ENCODE assay signal across 30 cellular contexts in the genomic region with DNA sequence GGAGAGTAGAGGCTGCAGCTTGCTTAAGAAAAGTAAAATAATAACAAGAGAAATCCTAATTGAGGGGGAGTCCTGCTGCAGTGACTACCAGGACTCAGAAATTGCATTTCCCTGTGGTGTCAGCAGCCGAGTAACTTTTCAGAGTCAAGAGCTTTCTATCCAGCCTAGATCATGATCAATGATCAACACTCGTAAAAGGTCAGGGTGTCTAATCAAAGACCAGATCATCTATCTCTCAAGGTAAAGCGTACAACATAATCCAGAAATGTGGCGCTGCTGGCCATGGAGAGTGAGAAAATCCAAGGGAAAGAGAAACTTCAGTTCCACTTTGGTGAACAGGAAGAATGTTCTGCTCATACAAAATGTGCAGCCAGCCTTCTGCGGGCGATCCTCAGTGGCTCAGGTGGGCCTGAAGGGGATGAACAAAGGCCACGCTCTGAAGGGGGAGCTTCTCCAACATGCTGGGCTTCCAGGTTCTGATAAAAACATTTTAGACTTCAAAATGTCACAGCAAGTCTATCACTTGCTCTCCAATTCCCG.
DNase-seq lines count a peak whose midpoint lies in the region; ATAC-seq, FAIRE-seq and TF ChIP-seq lines count a peak whose summit lies in the region.
"Had no signal": no experiment of that assay in that cellular context is flagged by ENCODE, and none has a peak within 500 bp of the region (broad histone marks: within the 10 kb centered on the region; RNA-seq: fewer than 3 reads in every experiment).

No MANE protein-coding gene starts in this region.

- ATAC-seq in IMR-90 (ENCODE audit: low read depth) (no peak), right lobe of liver (no peak), T-cell (replicated peaks in 1 of 4) (no peak)
- ATAC-seq in CD4-positive, alpha-beta T cell (ENCODE audit: poor library complexity) = no peak
- ATAC-seq: gastroesophageal sphincter; mucosa of descending colon; natural killer cell treated with Interleukin-12 subunit alpha and Interleukin-12 subunit beta and Interleukin-15 and Interleukin-18, amount 100 ng/mL, for 72 hours; stimulated activated naive CD8-positive, alpha-beta T cell treated with anti-CD3 and anti-CD28 coated beads, Interleukin-15, amount 100 ng/mL, for 72 hours had no signal

- H3K27me3 Mint-ChIP-seq in CD4-positive, alpha-beta T cell = peaks cover 52% of the 10 kb centered on the region
- peaks cover 33 to 40% of the 10 kb centered on the region in 2 donors for H3K27me3 Mint-ChIP-seq in T-cell

- no peak overlapping the region for H3K4ac ChIP-seq in IMR-90 (ENCODE audit: low read depth, low read length)

- no peak for TF ChIP-seq POLR2A in IMR-90 (IDR thresholded peaks at IDR 0.05; ENCODE audit: low read depth, low read length)
- TF ChIP-seq POLR2A in right lobe of liver (IDR thresholded peaks at IDR 0.05) = no peak
- no peak for TF ChIP-seq POLR2A in spleen (IDR thresholded peaks at IDR 0.05)
- TF ChIP-seq POLR2A in GM12892 (IDR thresholded peaks at IDR 0.05; ENCODE audit: low read depth, low read length) = no peak

- H3K27me3 ChIP-seq in IMR-90 (ENCODE audit: control insufficient read depth, insufficient read depth, low read length) (peaks cover 2% of the 10 kb centered on the region; the same call in 1 of the 2 replicates), dorsolateral prefrontal cortex (peaks cover 0 to 72% (median 17%) of the 10 kb centered on the region in 45 donors), right lobe of liver (no peaks in the 10 kb centered on the region), spleen (replicated peaks in 1 of 7) (peaks cover 0 to 33% (median 5%) of the 10 kb centered on the region in 7 donors)
- H3K27me3 ChIP-seq in CD4-positive, alpha-beta T cell (ENCODE audit: control insufficient read depth, insufficient read depth, low read length) = peaks cover 22% of the 10 kb centered on the region
- H3K27me3 ChIP-seq: BLaER1, upper lobe of left lung had no signal

- no peaks in the 10 kb centered on the region for H3K79me1 ChIP-seq in IMR-90 (ENCODE audit: low read depth in 1 of 2, low read length in 2 of 2)

- POLR2A ChIA-PET in IMR-90 (lab: Charles Lee; ENCODE audit: unreplicated experiment) (no interaction called here), T-cell (lab: Charles Lee) (no interaction called here)
- POLR2A ChIA-PET in CD4-positive, alpha-beta T cell (lab: Charles Lee) = no interaction called here

- no peak overlapping the region for H2AK5ac ChIP-seq in IMR-90 (ENCODE audit: low read depth, low read length)

- H4K20me1 ChIP-seq in IMR-90 (ENCODE audit: insufficient read depth, low read length) = no peaks in the 10 kb centered on the region
- H4K20me1 ChIP-seq: BLaER1 had no signal

- no peak for TF ChIP-seq CTCF in IMR-90 (conservative IDR thresholded peaks at IDR 0.05; ENCODE audit: low read depth, low read length)
- no peak for TF ChIP-seq CTCF in dorsolateral prefrontal cortex (IDR thresholded peaks at IDR 0.05 in 54 of 56, conservative IDR thresholded peaks at IDR 0.05 in 2 of 56; ENCODE audit: low read depth in 1 of 56, partially characterized antibody in 56 of 56)
- TF ChIP-seq CTCF in right lobe of liver (IDR thresholded peaks at IDR 0.05) = no peak
- TF ChIP-seq CTCF in spleen (IDR thresholded peaks at IDR 0.05 in 8 of 11, conservative IDR thresholded peaks at IDR 0.05 in 3 of 11) = no peak
- no peak for TF ChIP-seq CTCF in CD4-positive, alpha-beta T cell (IDR thresholded peaks at IDR 0.05)

- no peaks in the 10 kb centered on the region for H3K9me3 ChIP-seq in IMR-90 (ENCODE audit: control insufficient read depth, insufficient read depth, low read length)
- H3K9me3 ChIP-seq in right lobe of liver = no peaks in the 10 kb centered on the region
- no peaks in the 10 kb centered on the region for H3K9me3 ChIP-seq in spleen
- H3K9me3 ChIP-seq in CD4-positive, alpha-beta T cell (ENCODE audit: control insufficient read depth, low read length) = no peaks in the 10 kb centered on the region
- H3K9me3 ChIP-seq: breast epithelium, colonic mucosa, gastroesophageal sphincter, mucosa of descending colon, upper lobe of left lung had no signal

- no peak overlapping the region for H2BK20ac ChIP-seq in IMR-90 (ENCODE audit: low read depth, low read length)

- WGBS in IMR-90 (ENCODE audit: extremely low coverage in 2 of 2, insufficient read length in 1 of 2), 2 experiments = 94% methylated on average over 2 of the region's 8 CpGs; no CpG with 5 or more reads in 1 of the 2 experiments
- whole genome bisulfite sequencing in right lobe of liver (ENCODE audit: insufficient coverage, low coverage, low lambda C conversion rate, missing lambda C conversion rate) = 44% methylated on average over 7 of the region's 8 CpGs
- 55 to 73% (median 67%) methylated on average over 8 of the region's 8 CpGs for WGBS in spleen, 5 donors

- no peaks in the 10 kb centered on the region for H3K36me3 ChIP-seq in IMR-90 (ENCODE audit: control insufficient read depth, insufficient read depth, low read length)
- H3K36me3 ChIP-seq in right lobe of liver = no peaks in the 10 kb centered on the region
- H3K36me3 ChIP-seq in spleen = no peaks in the 10 kb centered on the region
- H3K36me3 ChIP-seq: BLaER1, breast epithelium, colonic mucosa, gastroesophageal sphincter, upper lobe of left lung had no signal

- H3K4me2 ChIP-seq in IMR-90 (ENCODE audit: low read depth, low read length) = no peak overlapping the region
- H3K4me2 ChIP-seq: BLaER1 had no signal

- H3K27ac Mint-ChIP-seq in CD4-positive, alpha-beta T cell = no peak overlapping the region
- H3K27ac Mint-ChIP-seq in T-cell = no peak overlapping the region
- H3K27ac Mint-ChIP-seq: activated CD4-positive, alpha-beta memory T cell treated with anti-CD3 and anti-CD28 coated beads for 36 hours; activated naive CD4-positive, alpha-beta T cell treated with anti-CD3 and anti-CD28 coated beads, Interleukin-2, amount 50 U/mL, for 24 hours; activated T-helper 2 cell treated with anti-CD3 and anti-CD28 coated beads, Interferon-gamma antibody, Interleukin-2, Interleukin-4, amounts not matched to agents 10 μg/mL and 5 μg/mL and 100 μg/mL, durations not matched to agents 14 hours and 24 hours and 36 hours; endodermal cell; natural killer cell treated with Interleukin-12 subunit alpha and Interleukin-12 subunit beta and Interleukin-15 and Interleukin-18, amount 100 ng/mL, for 72 hours; stimulated activated naive CD8-positive, alpha-beta T cell treated with anti-CD3 and anti-CD28 coated beads, Interleukin-15, amount 100 ng/mL, for 72 hours had no signal

- no peak overlapping the region for H3K14ac ChIP-seq in IMR-90 (replicated peaks; ENCODE audit: low read depth, low read length)

- no peak overlapping the region for H2BK5ac ChIP-seq in IMR-90 (ENCODE audit: low read depth, low read length, poor library complexity, severe bottlenecking)

- H4K5ac ChIP-seq in IMR-90 (ENCODE audit: low read depth, low read length) = no peak overlapping the region

- no peak overlapping the region for H3K23ac ChIP-seq in IMR-90 (ENCODE audit: low read depth, low read length)

- no peak overlapping the region for H3K9ac ChIP-seq in IMR-90 (ENCODE audit: low read depth, low read length)
- H3K9ac ChIP-seq: BLaER1 had no signal

- H2BK120ac ChIP-seq in IMR-90 (ENCODE audit: low read depth, low read length) = no peak overlapping the region

- DNase-seq in IMR-90 = no peak
- DNase-seq in dorsolateral prefrontal cortex = no peak
- DNase-seq in right lobe of liver = no peak
- no peak for DNase-seq in spleen
- no peak for DNase-seq in GM12892 (ENCODE audit: insufficient read length)
- DNase-seq in CD4-positive, alpha-beta T cell = no peak
- DNase-seq in SKM-1 (lab: John Stamatoyannopoulos, UW; ENCODE audit: unreplicated experiment) = no peak
- no peak for DNase-seq in T-cell
- DNase-seq: activated CD4-positive, alpha-beta memory T cell treated with anti-CD3 and anti-CD28 coated beads for 36 hours; activated CD4-positive, CD25-positive, alpha-beta regulatory T cell treated with anti-CD3 and anti-CD28 coated beads, Interleukin-2, amount 50 U/mL, for 72 hours; colonic mucosa; COR-L47; DMS53; endodermal cell; mucosa of descending colon; NCI-H1092; NCI-H2029; NCI-H524 treated with DMSO at 0.1 percent for 48 hours; stimulated activated naive CD8-positive, alpha-beta T cell treated with anti-CD3 and anti-CD28 coated beads, Interleukin-15, amount 100 ng/mL, for 72 hours; T-helper 2 cell; upper lobe of left lung had no signal

- H2AK9ac ChIP-seq in IMR-90 (replicated peaks; ENCODE audit: low read depth, low read length, poor library complexity) = no peak overlapping the region

- intact Hi-C loops in IMR-90 (cut with micrococcal nuclease) = no loop called here
- intact Hi-C loops in dorsolateral prefrontal cortex (cut with DNase I) = no loop called here
- intact Hi-C loops in right lobe of liver (cut with DNase I) = no loop called here
- intact Hi-C loops in spleen (cut with DNase I; ENCODE audit: low total_unique reads) = no loop called here
- intact Hi-C loops in CD4-positive, alpha-beta T cell (cut with DNase I, micrococcal nuclease) = loop anchor here in 1 of 2 experiments (5.0 kb wide), 1 partner anchor 63 kb away; no protein-coding TSS in a partner anchor

- in situ Hi-C loops in IMR-90 (cut with MboI; ENCODE audit: low sequenced_read_pairs) = no loop called here

- CTCF ChIA-PET in IMR-90 (lab: Yijun Ruan, JAX) (no interaction called here), T-cell (lab: Charles Lee) (no interaction called here)
- CTCF ChIA-PET in CD4-positive, alpha-beta T cell (lab: Charles Lee) = no interaction called here

- peaks cover 8% of the 10 kb centered on the region for H3K4me1 Mint-ChIP-seq in CD4-positive, alpha-beta T cell (ENCODE audit: low read depth)
- H3K4me1 Mint-ChIP-seq in T-cell = peaks cover 0 to 6% (median 5%) of the 10 kb centered on the region in 3 donors
- H3K4me1 Mint-ChIP-seq: stimulated activated naive CD8-positive, alpha-beta T cell treated with anti-CD3 and anti-CD28 coated beads, Interleukin-15, amount 100 ng/mL, for 72 hours had no signal

- H3K18ac ChIP-seq in IMR-90 (ENCODE audit: low read depth, low read length) = no peak overlapping the region

- H3K4me1 ChIP-seq in IMR-90 (ENCODE audit: control insufficient read depth, insufficient read depth, low read length) = peaks cover 2% of the 10 kb centered on the region; the same call in 1 of the 2 replicates
- H3K4me1 ChIP-seq in right lobe of liver = no peaks in the 10 kb centered on the region
- H3K4me1 ChIP-seq in spleen = peaks cover 0 to 37% (median 7%) of the 10 kb centered on the region in 6 donors
- H3K4me1 ChIP-seq: BLaER1, breast epithelium, colonic mucosa had no signal

- no peak for FAIRE-seq in GM12892 (lab: Jason Lieb, UNC)
- FAIRE-seq: G401.6, H54 had no signal

- H4K91ac ChIP-seq in IMR-90 (ENCODE audit: insufficient read depth, low read depth, low read length) = no peak overlapping the region

- H3K9me3 Mint-ChIP-seq in CD4-positive, alpha-beta T cell = no peaks in the 10 kb centered on the region
- H3K9me3 Mint-ChIP-seq in T-cell = no peaks in the 10 kb centered on the region
- H3K9me3 Mint-ChIP-seq: activated CD4-positive, alpha-beta memory T cell treated with anti-CD3 and anti-CD28 coated beads for 36 hours; activated naive CD4-positive, alpha-beta T cell treated with anti-CD3 and anti-CD28 coated beads, Interleukin-2, amount 50 U/mL, for 24 hours; activated T-helper 2 cell treated with anti-CD3 and anti-CD28 coated beads, Interferon-gamma antibody, Interleukin-2, Interleukin-4, amounts not matched to agents 10 μg/mL and 5 μg/mL and 100 μg/mL, durations not matched to agents 14 hours and 24 hours and 36 hours; endodermal cell; natural killer cell treated with Interleukin-12 subunit alpha and Interleukin-12 subunit beta and Interleukin-15 and Interleukin-18, amount 100 ng/mL, for 72 hours; stimulated activated naive CD8-positive, alpha-beta T cell treated with anti-CD3 and anti-CD28 coated beads, Interleukin-15, amount 100 ng/mL, for 72 hours had no signal

- TF ChIP-seq RAD21 in IMR-90 (IDR thresholded peaks at IDR 0.05; ENCODE audit: low read length) = no peak

- H3K4me3 Mint-ChIP-seq in CD4-positive, alpha-beta T cell = no peak overlapping the region
- no peak overlapping the region for H3K4me3 Mint-ChIP-seq in T-cell
- H3K4me3 Mint-ChIP-seq: activated CD4-positive, alpha-beta memory T cell treated with anti-CD3 and anti-CD28 coated beads for 36 hours; activated naive CD4-positive, alpha-beta T cell treated with anti-CD3 and anti-CD28 coated beads, Interleukin-2, amount 50 U/mL, for 24 hours; endodermal cell; natural killer cell treated with Interleukin-12 subunit alpha and Interleukin-12 subunit beta and Interleukin-15 and Interleukin-18, amount 100 ng/mL, for 72 hours; stimulated activated naive CD8-positive, alpha-beta T cell treated with anti-CD3 and anti-CD28 coated beads, Interleukin-15, amount 100 ng/mL, for 72 hours had no signal

- dilution Hi-C loops in IMR-90 (cut with HindIII; ENCODE audit: low sequenced_read_pairs, unreplicated experiment) = no loop called here

- peak overlapping the region; percentile 37 for H2AFZ ChIP-seq in IMR-90 (replicated peaks; ENCODE audit: low read length, poor library complexity)

- H3K4me3 ChIP-seq in IMR-90 (ENCODE audit: insufficient read depth, low read depth, low read length) (no peak overlapping the region), dorsolateral prefrontal cortex (peak overlapping the region in 15 of 59 donors; percentile 1 to 64 (median 23)), right lobe of liver (no peak overlapping the region), spleen (peak overlapping the region in 1 of 8 donors; percentile 68)
- H3K4me3 ChIP-seq: BLaER1, breast epithelium, colonic mucosa, mucosa of descending colon, SK-N-MC, upper lobe of left lung had no signal

- no peaks in the 10 kb centered on the region for H3K9me1 ChIP-seq in IMR-90 (ENCODE audit: insufficient read depth, low read length)

- H2BK15ac ChIP-seq in IMR-90 (ENCODE audit: low read depth, low read length) = no peak overlapping the region

- no peak overlapping the region for H3K56ac ChIP-seq in IMR-90 (ENCODE audit: extremely low read depth, insufficient read depth, low read length)

- H4K8ac ChIP-seq in IMR-90 (ENCODE audit: low read depth in 2 of 2, low read length in 2 of 2) = no peak overlapping the region

- no TSS peak for BruUV-seq in IMR-90 (replicated peaks; lab: Mats Ljungman, UMichigan)

- no peak overlapping the region for H3K27ac ChIP-seq in IMR-90 (ENCODE audit: insufficient read depth, low read length)
- H3K27ac ChIP-seq in dorsolateral prefrontal cortex = peak overlapping the region in 45 of 59 donors; percentile 3 to 95 (median 82)
- H3K27ac ChIP-seq in right lobe of liver = peak overlapping the region in 2 of 3 donors; percentile 80 to 86
- peak overlapping the region; percentile 48 to 97 (median 93) for H3K27ac ChIP-seq in spleen
- no peak overlapping the region for H3K27ac ChIP-seq in CD4-positive, alpha-beta T cell (ENCODE audit: low read depth, low read length)
- H3K27ac ChIP-seq: BLaER1, colonic mucosa, SK-N-MC, upper lobe of left lung had no signal

- H3K36me3 Mint-ChIP-seq in CD4-positive, alpha-beta T cell (ENCODE audit: low read depth) = no peaks in the 10 kb centered on the region
- H3K36me3 Mint-ChIP-seq in T-cell = no peaks in the 10 kb centered on the region
- H3K36me3 Mint-ChIP-seq: activated CD4-positive, alpha-beta memory T cell treated with anti-CD3 and anti-CD28 coated beads for 36 hours had no signal

Comparison
In these comparisons a context has a peak if more than half of its experiments do, and no peak if none do; other contexts are left out.
1. H3K27ac ChIP-seq: peak in dorsolateral prefrontal cortex (45 of 59), right lobe of liver (2 of 3) and spleen (8 of 8); none in IMR-90 (single experiment) and CD4-positive, alpha-beta T cell (single experiment).